In the genomic region with DNA sequence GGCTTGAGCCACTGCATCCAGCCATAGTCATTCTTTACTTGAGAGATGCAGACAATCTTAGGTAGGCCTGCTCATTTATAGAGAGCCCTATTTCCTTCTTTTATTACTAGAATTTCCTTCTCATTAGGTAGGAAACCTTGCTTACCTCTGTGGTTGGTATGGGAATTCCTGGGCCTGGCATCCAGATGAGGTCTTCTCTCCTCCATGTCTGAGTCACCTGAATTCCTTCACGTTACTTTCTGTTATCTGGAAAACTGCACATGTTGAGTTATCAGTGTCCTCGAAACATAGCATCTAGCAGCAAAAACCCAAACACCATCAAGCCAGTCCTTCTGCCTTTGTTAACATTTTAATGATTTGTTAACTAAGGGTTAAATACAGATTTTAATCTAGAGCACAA, we compare ENCODE assay signal across 1 cellular context.
TF ChIP-seq lines count a peak whose summit lies in the region.

No MANE protein-coding gene starts in this region.

TF ChIP-seq in SK-N-SH treated with all-trans-retinoic acid at 6 μM for 48 hours, 23 proteins besides CTCF, POLR2A, EP300 and RAD21 (continued from another document):
- TF ChIP-seq, protein P1, sequence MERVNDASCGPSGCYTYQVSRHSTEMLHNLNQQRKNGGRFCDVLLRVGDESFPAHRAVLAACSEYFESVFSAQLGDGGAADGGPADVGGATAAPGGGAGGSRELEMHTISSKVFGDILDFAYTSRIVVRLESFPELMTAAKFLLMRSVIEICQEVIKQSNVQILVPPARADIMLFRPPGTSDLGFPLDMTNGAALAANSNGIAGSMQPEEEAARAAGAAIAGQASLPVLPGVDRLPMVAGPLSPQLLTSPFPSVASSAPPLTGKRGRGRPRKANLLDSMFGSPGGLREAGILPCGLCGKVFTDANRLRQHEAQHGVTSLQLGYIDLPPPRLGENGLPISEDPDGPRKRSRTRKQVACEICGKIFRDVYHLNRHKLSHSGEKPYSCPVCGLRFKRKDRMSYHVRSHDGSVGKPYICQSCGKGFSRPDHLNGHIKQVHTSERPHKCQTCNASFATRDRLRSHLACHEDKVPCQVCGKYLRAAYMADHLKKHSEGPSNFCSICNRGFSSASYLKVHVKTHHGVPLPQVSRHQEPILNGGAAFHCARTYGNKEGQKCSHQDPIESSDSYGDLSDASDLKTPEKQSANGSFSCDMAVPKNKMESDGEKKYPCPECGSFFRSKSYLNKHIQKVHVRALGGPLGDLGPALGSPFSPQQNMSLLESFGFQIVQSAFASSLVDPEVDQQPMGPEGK (CRISPR knock-in tag; IDR thresholded peaks at IDR 0.05; ENCODE audit: borderline replicate concordance): no peak
- no peak for TF ChIP-seq TCF4 (CRISPR knock-in tag; IDR thresholded peaks at IDR 0.05; ENCODE audit: borderline replicate concordance)
- TF ChIP-seq, protein P2, sequence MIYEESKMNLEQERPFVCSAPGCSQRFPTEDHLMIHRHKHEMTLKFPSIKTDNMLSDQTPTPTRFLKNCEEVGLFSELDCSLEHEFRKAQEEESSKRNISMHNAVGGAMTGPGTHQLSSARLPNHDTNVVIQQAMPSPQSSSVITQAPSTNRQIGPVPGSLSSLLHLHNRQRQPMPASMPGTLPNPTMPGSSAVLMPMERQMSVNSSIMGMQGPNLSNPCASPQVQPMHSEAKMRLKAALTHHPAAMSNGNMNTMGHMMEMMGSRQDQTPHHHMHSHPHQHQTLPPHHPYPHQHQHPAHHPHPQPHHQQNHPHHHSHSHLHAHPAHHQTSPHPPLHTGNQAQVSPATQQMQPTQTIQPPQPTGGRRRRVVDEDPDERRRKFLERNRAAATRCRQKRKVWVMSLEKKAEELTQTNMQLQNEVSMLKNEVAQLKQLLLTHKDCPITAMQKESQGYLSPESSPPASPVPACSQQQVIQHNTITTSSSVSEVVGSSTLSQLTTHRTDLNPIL (CRISPR knock-in tag; IDR thresholded peaks at IDR 0.05; ENCODE audit: low read depth): no peak
TF ChIP-seq in SK-N-SH treated with all-trans-retinoic acid at 6 μM for 48 hours: peak in this region for 0.
